In genomic region chr15:50318697-50319096, GRCh38 we compare ENCODE assay signal across 17 cellular contexts. TPM values are rescaled to one million over a fixed set of nuclear protein-coding genes. Genes with fewer than 3 reads are reported as not detected.
A peak's percentile ranks its signal among the peaks of the same experiment; 100 is the strongest.
DNase-seq lines count a peak whose midpoint lies in the region; TF ChIP-seq lines count a peak whose summit lies in the region.
"Had no signal": no experiment of that assay in that cellular context is flagged by ENCODE, and none has a peak within 500 bp of the region (broad histone marks: within the 10 kb centered on the region; RNA-seq: fewer than 3 reads in every experiment).

No MANE protein-coding gene starts in this region.

- no peak for TF ChIP-seq POLR2A in Peyer's patch (IDR thresholded peaks at IDR 0.05)

- peaks cover 17% of the 10 kb centered on the region for H3K4me1 ChIP-seq in CD4-positive, alpha-beta memory T cell (ENCODE audit: insufficient read depth, low read length)
- peaks cover 0 to 5% (median 0%) of the 10 kb centered on the region in 4 donors for H3K4me1 ChIP-seq in Peyer's patch
- H3K4me1 ChIP-seq: tibial artery had no signal

- POLR2A ChIA-PET in AG04449 (lab: Yijun Ruan, JAX) = no interaction called here
- POLR2A ChIA-PET in CD4-positive, alpha-beta memory T cell (lab: Charles Lee; ENCODE audit: partially characterized antibody) = interaction anchor here (2.1 kb wide), 1 partner anchor 36 kb away, joined by 19 read pairs; the partner anchor contains the start of gene GABPB1

- H3K4me3 Mint-ChIP-seq in CD4-positive, alpha-beta memory T cell = peak overlapping the region; percentile 17 to 81 (median 66)
- H3K4me3 Mint-ChIP-seq in activated T-helper 1 cell treated with anti-CD3 and anti-CD28 coated beads, Interleukin-12 subunit alpha, Interleukin-12 subunit beta, Interleukin-2, Interleukin-4 antibody, amounts not matched to agents 30 ng/mL and 10 ng/mL and 1 ng/mL, durations not matched to agents 14 hours and 24 hours and 36 hours = peak overlapping the region; percentile 24
- no peak overlapping the region for H3K4me3 Mint-ChIP-seq in mesothelial cell of epicardium
- H3K4me3 Mint-ChIP-seq: B cell had no signal

- no peak for DNase-seq in AG04449 (ENCODE audit: low read depth, low spot score)
- peak in 1 of 5 donors; percentile 2 for DNase-seq in CD4-positive, alpha-beta memory T cell
- DNase-seq in activated T-helper 1 cell treated with anti-CD3 and anti-CD28 coated beads, Interleukin-12 subunit alpha, Interleukin-12 subunit beta, Interleukin-2, Interleukin-4 antibody, amounts not matched to agents 30 ng/mL and 10 ng/mL and 1 ng/mL, durations not matched to agents 14 hours and 24 hours and 36 hours (ENCODE audit: low spot score) = no peak
- no peak for DNase-seq in mesothelial cell of epicardium (ENCODE audit: low spot score in 2 of 2, unreplicated experiment in 2 of 2)
- DNase-seq in activated CD4-positive, CD25-positive, alpha-beta regulatory T cell (lab: John Stamatoyannopoulos, UW) = no peak
- no peak for DNase-seq in Peyer's patch
- no peak for DNase-seq in NCI-H748 (lab: John Stamatoyannopoulos, UW; ENCODE audit: unreplicated experiment)
- DNase-seq: H7, Kasumi-1, NCI-H1105, NCI-H2107, NCI-H526 treated with DMSO at 0.1 percent for 48 hours, tibial artery had no signal

- no peaks in the 10 kb centered on the region for H3K9me3 Mint-ChIP-seq in CD4-positive, alpha-beta memory T cell
- no peaks in the 10 kb centered on the region for H3K9me3 Mint-ChIP-seq in activated T-helper 1 cell treated with anti-CD3 and anti-CD28 coated beads, Interleukin-12 subunit alpha, Interleukin-12 subunit beta, Interleukin-2, Interleukin-4 antibody, amounts not matched to agents 30 ng/mL and 10 ng/mL and 1 ng/mL, durations not matched to agents 14 hours and 24 hours and 36 hours
- H3K9me3 Mint-ChIP-seq in mesothelial cell of epicardium = no peaks in the 10 kb centered on the region

- no peaks in the 10 kb centered on the region for H3K36me3 ChIP-seq in CD4-positive, alpha-beta memory T cell (ENCODE audit: insufficient read depth, low read length)
- no peaks in the 10 kb centered on the region for H3K36me3 ChIP-seq in Peyer's patch
- H3K36me3 ChIP-seq: tibial artery had no signal

- H3K9me3 ChIP-seq in CD4-positive, alpha-beta memory T cell (ENCODE audit: control insufficient read depth in 1 of 2, low read length in 2 of 2) = no peaks in the 10 kb centered on the region
- H3K9me3 ChIP-seq in Peyer's patch = no peaks in the 10 kb centered on the region
- H3K9me3 ChIP-seq: tibial artery had no signal

- H3K27ac ChIP-seq in CD4-positive, alpha-beta memory T cell (ENCODE audit: low read depth, low read length) = no peak overlapping the region
- H3K27ac ChIP-seq in Peyer's patch = no peak overlapping the region
- H3K27ac ChIP-seq: skin epidermis, tibial artery had no signal

- intact Hi-C loops in CD4-positive, alpha-beta memory T cell (cut with micrococcal nuclease) = loop anchor here (10.0 kb wide), 1 partner anchor 174 kb away; no protein-coding TSS in a partner anchor
- intact Hi-C loops in activated T-helper 1 cell treated with anti-CD3 and anti-CD28 coated beads, Interleukin-12 subunit alpha, Interleukin-12 subunit beta, Interleukin-2, Interleukin-4 antibody, amounts not matched to agents 30 ng/mL and 10 ng/mL and 1 ng/mL, durations not matched to agents 14 hours and 24 hours and 36 hours (cut with micrococcal nuclease) = loop anchor here (5.0 kb wide), 3 partner anchors 251 to 1081 kb away; no protein-coding TSS in a partner anchor

- H3K27me3 ChIP-seq in CD4-positive, alpha-beta memory T cell (ENCODE audit: insufficient read depth, low read length) = no peaks in the 10 kb centered on the region
- no peaks in the 10 kb centered on the region for H3K27me3 ChIP-seq in Peyer's patch
- H3K27me3 ChIP-seq: tibial artery had no signal

- H3K4me1 Mint-ChIP-seq in CD4-positive, alpha-beta memory T cell = peaks cover 15 to 21% (median 18%) of the 10 kb centered on the region in 4 donors
- H3K4me1 Mint-ChIP-seq in activated T-helper 1 cell treated with anti-CD3 and anti-CD28 coated beads, Interleukin-12 subunit alpha, Interleukin-12 subunit beta, Interleukin-2, Interleukin-4 antibody, amounts not matched to agents 30 ng/mL and 10 ng/mL and 1 ng/mL, durations not matched to agents 14 hours and 24 hours and 36 hours (ENCODE audit: low read depth) = peaks cover 31% of the 10 kb centered on the region
- H3K4me1 Mint-ChIP-seq in mesothelial cell of epicardium = no peaks in the 10 kb centered on the region

- H3K27ac Mint-ChIP-seq in CD4-positive, alpha-beta memory T cell = peak overlapping the region; percentile 2 to 92 (median 71)
- peak overlapping the region; percentile 81 for H3K27ac Mint-ChIP-seq in activated T-helper 1 cell treated with anti-CD3 and anti-CD28 coated beads, Interleukin-12 subunit alpha, Interleukin-12 subunit beta, Interleukin-2, Interleukin-4 antibody, amounts not matched to agents 30 ng/mL and 10 ng/mL and 1 ng/mL, durations not matched to agents 14 hours and 24 hours and 36 hours
- peak overlapping the region; percentile 48 for H3K27ac Mint-ChIP-seq in mesothelial cell of epicardium
- H3K27ac Mint-ChIP-seq: B cell had no signal

- CTCF ChIA-PET in AG04449 (lab: Yijun Ruan, JAX) = interaction anchor here (0.6 to 7.1 kb wide), 5 partner anchors 21 to 174 kb away, joined by 3 to 189 read pairs (median 4); no protein-coding TSS in a partner anchor
- CTCF ChIA-PET in CD4-positive, alpha-beta memory T cell (lab: Charles Lee; ENCODE audit: partially characterized antibody) = interaction anchor here (1.0 kb wide), 1 partner anchor 10 kb away, joined by 3 read pairs; no protein-coding TSS in a partner anchor

- no peaks in the 10 kb centered on the region for H3K36me3 Mint-ChIP-seq in CD4-positive, alpha-beta memory T cell
- H3K36me3 Mint-ChIP-seq in activated T-helper 1 cell treated with anti-CD3 and anti-CD28 coated beads, Interleukin-12 subunit alpha, Interleukin-12 subunit beta, Interleukin-2, Interleukin-4 antibody, amounts not matched to agents 30 ng/mL and 10 ng/mL and 1 ng/mL, durations not matched to agents 14 hours and 24 hours and 36 hours (ENCODE audit: low read depth) = peaks cover 6% of the 10 kb centered on the region
- no peaks in the 10 kb centered on the region for H3K36me3 Mint-ChIP-seq in mesothelial cell of epicardium

- peak overlapping the region; percentile 10; the same call in 1 of the 2 replicates for H3K4me3 ChIP-seq in AG04449 (ENCODE audit: low read depth, low read length)
- H3K4me3 ChIP-seq in CD4-positive, alpha-beta memory T cell (ENCODE audit: low read length in 2 of 2) = peak overlapping the region in 1 of 2 donors; percentile 3
- no peak overlapping the region for H3K4me3 ChIP-seq in Peyer's patch
- H3K4me3 ChIP-seq: skin epidermis, tibial artery had no signal

- TF ChIP-seq CTCF in AG04449 (IDR thresholded peaks at IDR 0.05; ENCODE audit: insufficient read depth, low read length, missing control alignments) (no peak), mesothelial cell of epicardium (IDR thresholded peaks at IDR 0.05; ENCODE audit: unreplicated experiment) (no peak), Peyer's patch (IDR thresholded peaks at IDR 0.05) (no peak)

- H3K27me3 Mint-ChIP-seq in CD4-positive, alpha-beta memory T cell = no peaks in the 10 kb centered on the region
- no peaks in the 10 kb centered on the region for H3K27me3 Mint-ChIP-seq in activated T-helper 1 cell treated with anti-CD3 and anti-CD28 coated beads, Interleukin-12 subunit alpha, Interleukin-12 subunit beta, Interleukin-2, Interleukin-4 antibody, amounts not matched to agents 30 ng/mL and 10 ng/mL and 1 ng/mL, durations not matched to agents 14 hours and 24 hours and 36 hours (ENCODE audit: insufficient read depth)
- H3K27me3 Mint-ChIP-seq in mesothelial cell of epicardium (ENCODE audit: low read depth) = no peaks in the 10 kb centered on the region
- H3K27me3 Mint-ChIP-seq: B cell had no signal

RNA-seq across cellular contexts. Expression of gene GABPB1, which starts 36.3 kb away (rescaled TPM):
- total RNA-seq in CD4-positive, alpha-beta memory T cell = 10 to 100 TPM; 15.1 to 17.0 TPM
- 10 to 100 TPM; 28.9 to 31.6 TPM for polyA plus RNA-seq in CD4-positive, alpha-beta memory T cell
- total RNA-seq in activated T-helper 1 cell treated with anti-CD3 and anti-CD28 coated beads, Interleukin-12 subunit alpha, Interleukin-12 subunit beta, Interleukin-2, Interleukin-4 antibody, amounts not matched to agents 30 ng/mL and 10 ng/mL and 1 ng/mL, durations not matched to agents 14 hours and 24 hours and 36 hours = 80.7 and 81.0 TPM in 2 replicates
- 22.7 to 24.1 TPM (median 24.0 TPM) in 3 replicates for total RNA-seq in mesothelial cell of epicardium
- total RNA-seq in Peyer's patch = 10 to 100 TPM; 13.8 to 16.3 (median 15.7) TPM

RNA-seq across cellular contexts. Expression of gene HDC, which starts 53.2 kb away (rescaled TPM):
- total RNA-seq in CD4-positive, alpha-beta memory T cell = not detected
- polyA plus RNA-seq in CD4-positive, alpha-beta memory T cell = under 1 TPM in 1 of 2 donors, not detected in 1; 0.18 TPM
- 2.1 and 2.4 TPM in 2 replicates for total RNA-seq in activated T-helper 1 cell treated with anti-CD3 and anti-CD28 coated beads, Interleukin-12 subunit alpha, Interleukin-12 subunit beta, Interleukin-2, Interleukin-4 antibody, amounts not matched to agents 30 ng/mL and 10 ng/mL and 1 ng/mL, durations not matched to agents 14 hours and 24 hours and 36 hours
- total RNA-seq in mesothelial cell of epicardium = not detected in 3 replicates
- total RNA-seq in Peyer's patch = 10 to 100 TPM in 1 of 4 donors, 1 to 10 TPM in 1, under 1 TPM in 1, not detected in 1; 0.80 to 21.5 (median 1.2) TPM
- total RNA-seq: B cell, glomerular endothelial cell, H7, SK-MEL-5 had no signal
